Comparison of ENCODE assay signal across 19 cellular contexts in genomic region chr14:33680873-33681272, GRCh38.
DNase-seq lines count a peak whose midpoint lies in the region; ATAC-seq and TF ChIP-seq lines count a peak whose summit lies in the region.
"Had no signal": no experiment of that assay in that cellular context is flagged by ENCODE, and none has a peak within 500 bp of the region (broad histone marks: within the 10 kb centered on the region; RNA-seq: fewer than 3 reads in every experiment).

No MANE protein-coding gene starts in this region.

- H3K9ac ChIP-seq in IMR-90 (ENCODE audit: low read depth, low read length) (no peak overlapping the region), PC-3 (ENCODE audit: low read length) (no peak overlapping the region)
- H3K9ac ChIP-seq: BLaER1 had no signal

- no peak overlapping the region for H4K8ac ChIP-seq in IMR-90 (ENCODE audit: low read depth in 2 of 2, low read length in 2 of 2)

- no peaks in the 10 kb centered on the region for H3K9me3 Mint-ChIP-seq in osteocyte (ENCODE audit: unreplicated experiment)
- H3K9me3 Mint-ChIP-seq: CD8-positive, alpha-beta T cell; GM23338; H9 had no signal

- in situ Hi-C loops in IMR-90 (cut with MboI; ENCODE audit: low sequenced_read_pairs): no loop called here

- H3K18ac ChIP-seq in IMR-90 (ENCODE audit: low read depth, low read length): no peak overlapping the region

- ATAC-seq in IMR-90 (ENCODE audit: low read depth): no peak
- ATAC-seq in PC-3: no peak
- ATAC-seq: CD8-positive, alpha-beta T cell; GM12878; GM23338; HCT116 had no signal

- peaks cover 61% of the 10 kb centered on the region for H3K4me1 Mint-ChIP-seq in osteocyte (ENCODE audit: unreplicated experiment)
- H3K4me1 Mint-ChIP-seq: B cell; CD4-positive, CD25-positive, alpha-beta regulatory T cell had no signal

- H2AK9ac ChIP-seq in IMR-90 (replicated peaks; ENCODE audit: low read depth, low read length, poor library complexity): no peak overlapping the region

- no peak for TF ChIP-seq RAD21 in IMR-90 (IDR thresholded peaks at IDR 0.05; ENCODE audit: low read length)

- H3K27me3 ChIP-seq in IMR-90 (ENCODE audit: control insufficient read depth, insufficient read depth, low read length) (no peaks in the 10 kb centered on the region), PC-3 (ENCODE audit: low read length) (no peaks in the 10 kb centered on the region)
- H3K27me3 ChIP-seq: BLaER1 had no signal

- dilution Hi-C loops in IMR-90 (cut with HindIII; ENCODE audit: low sequenced_read_pairs, unreplicated experiment): no loop called here

- H2BK15ac ChIP-seq in IMR-90 (ENCODE audit: low read depth, low read length): no peak overlapping the region

- no peaks in the 10 kb centered on the region for H3K9me2 ChIP-seq in PC-3 (replicated peaks; ENCODE audit: low read length)

- CTCF ChIA-PET in IMR-90 (lab: Yijun Ruan, JAX) (no interaction called here), PC-3 (lab: Charles Lee) (no interaction called here)

- H3K4me1 ChIP-seq in IMR-90 (ENCODE audit: control insufficient read depth, insufficient read depth, low read length) (no peaks in the 10 kb centered on the region), PC-3 (ENCODE audit: insufficient read depth, low read length) (peaks cover 70% of the 10 kb centered on the region)
- H3K4me1 ChIP-seq: BLaER1, Caco-2 had no signal

- POLR2A ChIA-PET in IMR-90 (lab: Charles Lee; ENCODE audit: unreplicated experiment): no interaction called here
- POLR2A ChIA-PET in PC-3 (lab: Charles Lee; ENCODE audit: unreplicated experiment): no interaction called here

- H3K14ac ChIP-seq in IMR-90 (replicated peaks; ENCODE audit: low read depth, low read length): no peak overlapping the region

- no peak overlapping the region for H3K4me2 ChIP-seq in IMR-90 (ENCODE audit: low read depth, low read length)
- peak overlapping the region; percentile 59 for H3K4me2 ChIP-seq in PC-3 (ENCODE audit: low read length)
- H3K4me2 ChIP-seq: BLaER1, GM23338 had no signal

- no peak overlapping the region for H3K4me3 Mint-ChIP-seq in osteocyte (ENCODE audit: unreplicated experiment)
- H3K4me3 Mint-ChIP-seq: B cell; CD4-positive, CD25-positive, alpha-beta regulatory T cell; CD8-positive, alpha-beta T cell; GM23338; H9 had no signal

- no peaks in the 10 kb centered on the region for H3K36me3 Mint-ChIP-seq in osteocyte (ENCODE audit: unreplicated experiment)
- H3K36me3 Mint-ChIP-seq: CD4-positive, CD25-positive, alpha-beta regulatory T cell; CD8-positive, alpha-beta T cell had no signal

- TF ChIP-seq CTCF in IMR-90 (conservative IDR thresholded peaks at IDR 0.05; ENCODE audit: low read depth, low read length): no peak
- TF ChIP-seq CTCF in PC-3 (conservative IDR thresholded peaks at IDR 0.05; ENCODE audit: low read depth, low read length): no peak
- TF ChIP-seq CTCF in VCaP (conservative IDR thresholded peaks at IDR 0.05): no peak
- no peak for TF ChIP-seq CTCF in osteocyte (IDR thresholded peaks at IDR 0.05)

- no peak overlapping the region for H3K4ac ChIP-seq in IMR-90 (ENCODE audit: low read depth, low read length)

- no peak overlapping the region for H4K91ac ChIP-seq in IMR-90 (ENCODE audit: insufficient read depth, low read depth, low read length)

- intact Hi-C loops in IMR-90 (cut with micrococcal nuclease) (no loop called here), PC-3 (cut with micrococcal nuclease) (loop anchor here (5.0 kb wide), 1 partner anchor 36 kb away; no protein-coding TSS in a partner anchor)

- no peaks in the 10 kb centered on the region for H3K9me3 ChIP-seq in IMR-90 (ENCODE audit: control insufficient read depth, insufficient read depth, low read length)
- H3K9me3 ChIP-seq in PC-3 (ENCODE audit: low read length): no peaks in the 10 kb centered on the region
- H3K9me3 ChIP-seq: BLaER1 had no signal

- H4K5ac ChIP-seq in IMR-90 (ENCODE audit: low read depth, low read length): no peak overlapping the region

- peaks cover 6% of the 10 kb centered on the region for H3F3A ChIP-seq in PC-3 (ENCODE audit: low read length, unreplicated experiment)

- H3K27ac ChIP-seq in IMR-90 (ENCODE audit: insufficient read depth, low read length) (no peak overlapping the region), PC-3 (ENCODE audit: low read length) (peak overlapping the region; percentile 80; the same call in 1 of the 2 replicates), VCaP (peak overlapping the region; percentile 65; the same call in 1 of the 2 replicates)
- H3K27ac ChIP-seq: BLaER1, C4-2B had no signal

- H3K36me3 ChIP-seq in IMR-90 (ENCODE audit: control insufficient read depth, insufficient read depth, low read length): no peaks in the 10 kb centered on the region
- no peaks in the 10 kb centered on the region for H3K36me3 ChIP-seq in PC-3 (ENCODE audit: low read depth, low read length)
- H3K36me3 ChIP-seq: BLaER1 had no signal

- no peaks in the 10 kb centered on the region for H3K27me3 Mint-ChIP-seq in osteocyte (ENCODE audit: unreplicated experiment)
- H3K27me3 Mint-ChIP-seq: B cell; CD4-positive, CD25-positive, alpha-beta regulatory T cell had no signal

- no peak for TF ChIP-seq POLR2A in IMR-90 (IDR thresholded peaks at IDR 0.05; ENCODE audit: low read depth, low read length)

- peak overlapping the region; percentile 5 for H3K27ac Mint-ChIP-seq in osteocyte (ENCODE audit: unreplicated experiment)
- H3K27ac Mint-ChIP-seq: B cell; CD4-positive, CD25-positive, alpha-beta regulatory T cell; CD8-positive, alpha-beta T cell; GM23338 had no signal

- no peak for DNase-seq in IMR-90
- DNase-seq in PC-3: no peak
- DNase-seq in osteocyte (ENCODE audit: extremely low spot score, unreplicated experiment): no peak
- no peak for DNase-seq in SKM-1 (lab: John Stamatoyannopoulos, UW; ENCODE audit: unreplicated experiment)
- no peak for DNase-seq in GF-D8 (lab: John Stamatoyannopoulos, UW)
- DNase-seq in germinal center (ENCODE audit: low spot score): no peak
- DNase-seq: Caco-2; CD4-positive, CD25-positive, alpha-beta regulatory T cell; CD8-positive, alpha-beta T cell; DMS153; DND-41; H9 had no signal

- no peak overlapping the region for H2BK5ac ChIP-seq in IMR-90 (ENCODE audit: low read depth, low read length, poor library complexity, severe bottlenecking)

- no peak overlapping the region for H2BK120ac ChIP-seq in IMR-90 (ENCODE audit: low read depth, low read length)

- WGBS in IMR-90 (ENCODE audit: extremely low coverage in 2 of 2, insufficient read length in 1 of 2), 2 experiments: no CpG with 5 or more reads among the region's 6 CpGs

- no peak overlapping the region for H3K23ac ChIP-seq in IMR-90 (ENCODE audit: low read depth, low read length)

- H2AFZ ChIP-seq in IMR-90 (replicated peaks; ENCODE audit: low read length, poor library complexity): no peak overlapping the region
- H2AFZ ChIP-seq in PC-3 (ENCODE audit: low read length): no peak overlapping the region
- H2AFZ ChIP-seq: GM23338 had no signal

- no peaks in the 10 kb centered on the region for H3K79me1 ChIP-seq in IMR-90 (ENCODE audit: low read depth in 1 of 2, low read length in 2 of 2)

- H3K9me1 ChIP-seq in IMR-90 (ENCODE audit: insufficient read depth, low read length): no peaks in the 10 kb centered on the region

- BruUV-seq in IMR-90 (replicated peaks; lab: Mats Ljungman, UMichigan): no TSS peak
- no TSS peak for BruUV-seq in PC-3 (replicated peaks; lab: Mats Ljungman, UMichigan)

- no peak overlapping the region for H3K56ac ChIP-seq in IMR-90 (ENCODE audit: extremely low read depth, insufficient read depth, low read length)

- H2AK5ac ChIP-seq in IMR-90 (ENCODE audit: low read depth, low read length): no peak overlapping the region

- no peak overlapping the region for H2BK20ac ChIP-seq in IMR-90 (ENCODE audit: low read depth, low read length)

- H3K4me3 ChIP-seq in IMR-90 (ENCODE audit: insufficient read depth, low read depth, low read length): no peak overlapping the region
- no peak overlapping the region for H3K4me3 ChIP-seq in PC-3 (ENCODE audit: low read length)
- H3K4me3 ChIP-seq: BLaER1, GM12878, GM23338 had no signal

- no peaks in the 10 kb centered on the region for H3K79me2 ChIP-seq in PC-3 (ENCODE audit: low read length)

- H4K20me1 ChIP-seq in IMR-90 (ENCODE audit: insufficient read depth, low read length) (no peaks in the 10 kb centered on the region), PC-3 (ENCODE audit: low read length) (no peaks in the 10 kb centered on the region)
- H4K20me1 ChIP-seq: BLaER1 had no signal

TF ChIP-seq in IMR-90, 13 proteins besides CTCF, POLR2A, EP300 and RAD21:
- TF ChIP-seq MAFK (IDR thresholded peaks at IDR 0.05; ENCODE audit: low read depth, low read length): peak; percentile 50; the same call in 1 of the 2 replicates
- TF ChIP-seq ELK1 (IDR thresholded peaks at IDR 0.05; ENCODE audit: borderline replicate concordance, low read depth, low read length): no peak
TF ChIP-seq in IMR-90: peak in this region for 1.
